In the genomic region with DNA sequence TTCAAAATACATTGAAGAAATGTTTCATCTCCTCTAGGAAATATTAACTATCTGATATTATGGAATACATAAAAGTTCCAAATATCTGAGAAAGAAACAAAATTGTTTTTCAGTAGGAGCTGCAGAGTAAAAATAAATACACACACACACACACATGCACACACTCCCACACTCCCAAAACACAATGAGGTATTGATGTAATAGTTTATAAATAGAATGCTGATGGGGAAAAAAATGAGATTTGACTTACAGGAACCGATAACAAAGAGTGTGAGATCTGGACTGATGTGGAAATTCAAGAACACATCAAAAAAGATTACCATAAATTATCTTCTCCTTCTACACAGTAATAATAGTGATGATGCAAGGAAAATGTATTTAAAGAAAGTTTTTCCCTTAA, we compare ENCODE assay signal across 27 cellular contexts.
"Had no signal": no experiment of that assay in that cellular context is flagged by ENCODE, and none has a peak within 500 bp of the region (broad histone marks: within the 10 kb centered on the region; RNA-seq: fewer than 3 reads in every experiment).

No MANE protein-coding gene starts in this region.

- H3K36me3 Mint-ChIP-seq: stimulated activated effector memory CD8-positive, alpha-beta T cell treated with anti-CD3 and anti-CD28 coated beads, Interleukin-12 subunit alpha, Interleukin-12 subunit beta, amount 100 ng/mL, for 72 hours; stimulated activated memory B cell treated with anti-CD40 and anti-IgM and Interleukin-4, amounts not matched to agents 10 μg/mL and 1 μg/mL and 100 μg/mL, for 72 hours; stimulated activated naive B cell treated with anti-CD40 and anti-IgM and Interleukin-4, amounts not matched to agents 10 μg/mL and 1 μg/mL and 100 μg/mL, for 72 hours; type B pancreatic cell had no signal

- H3K4me3 Mint-ChIP-seq: stimulated activated effector memory CD8-positive, alpha-beta T cell treated with anti-CD3 and anti-CD28 coated beads, Interleukin-12 subunit alpha, Interleukin-12 subunit beta, amount 100 ng/mL, for 72 hours; stimulated activated memory B cell treated with anti-CD40 and anti-IgM and Interleukin-4, amounts not matched to agents 10 μg/mL and 1 μg/mL and 100 μg/mL, for 72 hours; stimulated activated naive B cell treated with anti-CD40 and anti-IgM and Interleukin-4, amounts not matched to agents 10 μg/mL and 1 μg/mL and 100 μg/mL, for 72 hours; stimulated activated naive CD8-positive, alpha-beta T cell treated with anti-CD3 and anti-CD28 coated beads, Interleukin-15, amount 100 ng/mL, for 72 hours; stimulated activated naive CD8-positive, alpha-beta T cell treated with anti-CD3 and anti-CD28 coated beads, Interleukin-15, Interleukin-2, amounts not matched to agents 100 ng/mL and 50 ng/mL, for 24 hours; type B pancreatic cell had no signal

- ATAC-seq: stimulated activated effector memory CD8-positive, alpha-beta T cell treated with anti-CD3 and anti-CD28 coated beads, Interleukin-12 subunit alpha, Interleukin-12 subunit beta, amount 100 ng/mL, for 72 hours; stimulated activated memory B cell treated with anti-CD40 and anti-IgM and Interleukin-4, amounts not matched to agents 10 μg/mL and 1 μg/mL and 100 μg/mL, for 72 hours; stimulated activated naive B cell treated with anti-CD40 and anti-IgM and Interleukin-4, amounts not matched to agents 10 μg/mL and 1 μg/mL and 100 μg/mL, for 72 hours; stimulated activated naive CD8-positive, alpha-beta T cell treated with anti-CD3 and anti-CD28 coated beads, Interleukin-15, amount 100 ng/mL, for 72 hours; stimulated activated naive CD8-positive, alpha-beta T cell treated with anti-CD3 and anti-CD28 coated beads, Interleukin-15, Interleukin-2, amounts not matched to agents 100 U/mL and 50 U/mL, for 24 hours; upper lobe of right lung had no signal

- DNase-seq: stimulated activated CD4-positive, alpha-beta T cell treated with anti-CD3 and anti-CD28 coated beads, Interleukin-2, amount 100 ng/mL, for 48 hours; stimulated activated CD4-positive, alpha-beta T cell treated with anti-CD3 and anti-CD28 coated beads, Interleukin-4, amount 100 ng/mL, for 1 hour; stimulated activated CD4-positive, alpha-beta T cell treated with anti-CD3 and anti-CD28 coated beads, Interleukin-4, amount 100 ng/mL, for 24 hours; stimulated activated CD4-positive, alpha-beta T cell treated with anti-CD3 and anti-CD28 coated beads, Interleukin-4, amount 100 ng/mL, for 4 hours; stimulated activated CD8-positive, alpha-beta memory T cell treated with anti-CD3 and anti-CD28 coated beads, Interleukin-4, amount 100 ng/mL, for 48 hours; stimulated activated naive B cell treated with anti-CD40 and anti-IgM and Interleukin-4, amounts not matched to agents 10 μg/mL and 1 μg/mL and 100 μg/mL, for 72 hours; stimulated activated naive CD4-positive, alpha-beta T cell; stimulated activated naive CD4-positive, alpha-beta T cell treated with Interleukin-2 at 50 U/mL for 16 hours; stimulated activated naive CD8-positive, alpha-beta T cell treated with anti-CD3 and anti-CD28 coated beads, Interleukin-15, amount 100 ng/mL, for 72 hours; stimulated activated naive CD8-positive, alpha-beta T cell treated with anti-CD3 and anti-CD28 coated beads, Interleukin-15, Interleukin-2, amounts not matched to agents 100 U/mL and 50 U/mL, for 24 hours; stomach; substantia nigra; thyroid gland; tibial artery; transverse colon; trophoblast cell; upper lobe of left lung; upper lobe of right lung; uterus had no signal

- H3K27ac ChIP-seq: stomach, suprapubic skin, thoracic aorta, thyroid gland, tibial artery, tibial nerve, transverse colon, upper lobe of left lung, upper lobe of right lung, uterus, vagina had no signal

- H3K4me1 Mint-ChIP-seq: stimulated activated effector memory CD8-positive, alpha-beta T cell treated with anti-CD3 and anti-CD28 coated beads, Interleukin-12 subunit alpha, Interleukin-12 subunit beta, amount 100 ng/mL, for 72 hours; stimulated activated memory B cell treated with anti-CD40 and anti-IgM and Interleukin-4, amounts not matched to agents 10 μg/mL and 1 μg/mL and 100 μg/mL, for 72 hours; stimulated activated naive B cell treated with anti-CD40 and anti-IgM and Interleukin-4, amounts not matched to agents 10 μg/mL and 1 μg/mL and 100 μg/mL, for 72 hours; stimulated activated naive CD8-positive, alpha-beta T cell treated with anti-CD3 and anti-CD28 coated beads, Interleukin-15, amount 100 ng/mL, for 72 hours had no signal

- H3K9me3 Mint-ChIP-seq: stimulated activated effector memory CD8-positive, alpha-beta T cell treated with anti-CD3 and anti-CD28 coated beads, Interleukin-12 subunit alpha, Interleukin-12 subunit beta, amount 100 ng/mL, for 72 hours; stimulated activated memory B cell treated with anti-CD40 and anti-IgM and Interleukin-4, amounts not matched to agents 10 μg/mL and 1 μg/mL and 100 μg/mL, for 72 hours; stimulated activated naive CD8-positive, alpha-beta T cell treated with anti-CD3 and anti-CD28 coated beads, Interleukin-15, amount 100 ng/mL, for 72 hours; stimulated activated naive CD8-positive, alpha-beta T cell treated with anti-CD3 and anti-CD28 coated beads, Interleukin-15, Interleukin-2, amounts not matched to agents 100 ng/mL and 50 ng/mL, for 24 hours; type B pancreatic cell had no signal

- H3K9me3 ChIP-seq: stomach, suprapubic skin, thoracic aorta, thyroid gland, tibial artery, tibial nerve, transverse colon, upper lobe of left lung, upper lobe of right lung, uterus, vagina had no signal

- H3K36me3 ChIP-seq: stomach, suprapubic skin, thoracic aorta, thyroid gland, tibial artery, tibial nerve, transverse colon, upper lobe of left lung, upper lobe of right lung, uterus, vagina had no signal

- H3K27me3 ChIP-seq: stomach, suprapubic skin, thyroid gland, tibial artery, tibial nerve, transverse colon, upper lobe of left lung, upper lobe of right lung, uterus, vagina had no signal

- H3K27ac Mint-ChIP-seq: stimulated activated effector memory CD8-positive, alpha-beta T cell treated with anti-CD3 and anti-CD28 coated beads, Interleukin-12 subunit alpha, Interleukin-12 subunit beta, amount 100 ng/mL, for 72 hours; stimulated activated memory B cell treated with anti-CD40 and anti-IgM and Interleukin-4, amounts not matched to agents 10 μg/mL and 1 μg/mL and 100 μg/mL, for 72 hours; stimulated activated naive B cell treated with anti-CD40 and anti-IgM and Interleukin-4, amounts not matched to agents 10 μg/mL and 1 μg/mL and 100 μg/mL, for 72 hours; stimulated activated naive CD8-positive, alpha-beta T cell treated with anti-CD3 and anti-CD28 coated beads, Interleukin-15, amount 100 ng/mL, for 72 hours; stimulated activated naive CD8-positive, alpha-beta T cell treated with anti-CD3 and anti-CD28 coated beads, Interleukin-15, Interleukin-2, amounts not matched to agents 100 ng/mL and 50 ng/mL, for 24 hours; type B pancreatic cell had no signal

- H3K4me1 ChIP-seq: stomach, suprapubic skin, thyroid gland, tibial artery, transverse colon, upper lobe of left lung, upper lobe of right lung, uterus, vagina had no signal

- H3K4me3 ChIP-seq: stomach, suprapubic skin, thoracic aorta, thyroid gland, tibial artery, tibial nerve, transverse colon, upper lobe of left lung, upper lobe of right lung, uterus, vagina had no signal
